In the genomic region with DNA sequence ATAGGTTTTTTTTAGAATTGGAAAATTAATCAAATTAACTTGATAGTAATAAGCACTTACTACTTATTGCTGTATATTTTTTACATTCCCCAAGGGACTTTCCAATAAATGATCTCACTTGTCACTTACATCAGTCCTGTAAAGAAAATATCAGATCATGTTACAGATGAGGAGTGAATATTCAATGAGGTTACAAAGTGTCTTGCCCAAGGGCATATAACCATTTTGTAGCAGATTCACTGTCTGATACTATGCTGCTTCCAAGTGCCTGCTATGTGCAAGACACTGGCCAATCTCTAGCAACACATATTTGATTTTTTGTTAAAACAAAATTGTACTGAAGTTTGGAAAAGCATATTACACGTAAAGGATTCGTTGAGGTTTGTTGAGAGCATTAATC, we compare ENCODE assay signal across 27 cellular contexts.
A peak's percentile ranks its signal among the peaks of the same experiment; 100 is the strongest.
DNase-seq lines count a peak whose midpoint lies in the region; ATAC-seq, FAIRE-seq and TF ChIP-seq lines count a peak whose summit lies in the region.
"Had no signal": no experiment of that assay in that cellular context is flagged by ENCODE, and none has a peak within 500 bp of the region (broad histone marks: within the 10 kb centered on the region; RNA-seq: fewer than 3 reads in every experiment).

No MANE protein-coding gene starts in this region.

- ATAC-seq in GM12878 (peak; percentile 79), GM21737 (IDR thresholded peaks at IDR 0.05; ENCODE audit: unreplicated experiment) (no peak)
- ATAC-seq: gastrocnemius medialis; lower lobe of right lung; natural killer cell; psoas muscle; stimulated activated effector memory CD8-positive, alpha-beta T cell treated with anti-CD3 and anti-CD28 coated beads, Interleukin-12 subunit alpha, Interleukin-12 subunit beta, amount 100 ng/mL, for 72 hours had no signal

- peaks cover 3% of the 10 kb centered on the region for H3K27me3 Mint-ChIP-seq in MCF 10A (ENCODE audit: insufficient read depth, unreplicated experiment)
- H3K27me3 Mint-ChIP-seq: activated CD4-positive, alpha-beta memory T cell treated with anti-CD3 and anti-CD28 coated beads, Interleukin-2, amount 10 ng/mL, durations not matched to agents 7 days and 5 days; brain had no signal

- no peaks in the 10 kb centered on the region for H3K4me1 Mint-ChIP-seq in MCF 10A (ENCODE audit: insufficient read depth, unreplicated experiment)
- H3K4me1 Mint-ChIP-seq: activated CD4-positive, alpha-beta memory T cell treated with anti-CD3 and anti-CD28 coated beads, Interleukin-2, amount 10 ng/mL, durations not matched to agents 7 days and 5 days; natural killer cell; stimulated activated effector memory CD8-positive, alpha-beta T cell treated with anti-CD3 and anti-CD28 coated beads, Interleukin-12 subunit alpha, Interleukin-12 subunit beta, amount 100 ng/mL, for 72 hours had no signal

- no peak for TF ChIP-seq EP300 in GM12878 (IDR thresholded peaks at IDR 0.05; ENCODE audit: borderline replicate concordance in 1 of 2, control insufficient read depth in 1 of 2, low read depth in 2 of 2, low read length in 2 of 2)

- no peaks in the 10 kb centered on the region for H4K20me1 ChIP-seq in GM12878 (ENCODE audit: control insufficient read depth, insufficient read depth)

- in situ Hi-C loops in GM12878 (cut with MboI), result no loop called here

- no peaks in the 10 kb centered on the region for H3K79me2 ChIP-seq in GM12878 (ENCODE audit: control insufficient read depth, insufficient read depth, low read length)

- CTCF ChIA-PET in MCF 10A (lab: Yijun Ruan, JAX), result interaction anchor here (0.5 kb wide), 1 partner anchor 73 kb away, joined by 3 read pairs; no protein-coding TSS in a partner anchor
- CTCF ChIA-PET in GM12878 (lab: Yijun Ruan, JAX), result interaction anchor here (0.9 to 2.9 kb wide), 6 partner anchors 11 to 114 kb away, joined by 4 to 12 read pairs (median 8); no protein-coding TSS in a partner anchor

- H3K27ac Mint-ChIP-seq in MCF 10A (ENCODE audit: low read depth, unreplicated experiment), result no peak overlapping the region
- H3K27ac Mint-ChIP-seq: activated CD4-positive, alpha-beta memory T cell treated with anti-CD3 and anti-CD28 coated beads, Interleukin-2, amount 10 ng/mL, durations not matched to agents 7 days and 5 days; activated naive CD4-positive, alpha-beta T cell treated with anti-CD3 and anti-CD28 coated beads for 36 hours; natural killer cell; stimulated activated effector memory CD8-positive, alpha-beta T cell treated with anti-CD3 and anti-CD28 coated beads, Interleukin-12 subunit alpha, Interleukin-12 subunit beta, amount 100 ng/mL, for 72 hours had no signal

- BruUV-seq in MCF 10A (replicated peaks; lab: Mats Ljungman, UMichigan) (no TSS peak), GM12878 (replicated peaks; lab: Mats Ljungman, UMichigan) (no TSS peak)

- H3K4me3 ChIP-seq in breast epithelium, result no peak overlapping the region
- H3K4me3 ChIP-seq in GM12878, result no peak overlapping the region
- H3K4me3 ChIP-seq: gastrocnemius medialis, lower lobe of right lung, Peyer's patch, psoas muscle, transverse colon had no signal

- H3K36me3 ChIP-seq in breast epithelium, result no peaks in the 10 kb centered on the region
- no peaks in the 10 kb centered on the region for H3K36me3 ChIP-seq in GM12878 (ENCODE audit: control insufficient read depth in 2 of 2, insufficient read depth in 2 of 2, low read length in 1 of 2)
- H3K36me3 ChIP-seq: gastrocnemius medialis, lower lobe of right lung, Peyer's patch, transverse colon had no signal

- H3K4me1 ChIP-seq in breast epithelium, result no peaks in the 10 kb centered on the region
- H3K4me1 ChIP-seq in GM12878 (ENCODE audit: control insufficient read depth, insufficient read depth, low read length), result no peaks in the 10 kb centered on the region
- H3K4me1 ChIP-seq: gastrocnemius medialis, lower lobe of right lung, Peyer's patch, psoas muscle, transverse colon had no signal

- peak; percentile 43 for DNase-seq in MCF 10A (ENCODE audit: unreplicated experiment)
- DNase-seq in breast epithelium (ENCODE audit: low spot score in 2 of 2), result no peak
- peak; percentile 3 for DNase-seq in NCI-H1105 (lab: John Stamatoyannopoulos, UW)
- no peak for DNase-seq in GM12878 (ENCODE audit: low read depth, low spot score)
- no peak for DNase-seq in glomerular visceral epithelial cell (ENCODE audit: extremely low spot score)
- DNase-seq in Kasumi-1 (lab: John Stamatoyannopoulos, UW), result no peak
- DNase-seq: activated CD4-positive, alpha-beta memory T cell treated with anti-CD3 and anti-CD28 coated beads, Interleukin-2, amount 10 ng/mL, durations not matched to agents 7 days and 5 days; activated CD4-positive, alpha-beta T cell treated with anti-CD3 and anti-CD28 coated beads for 1 hour; activated CD8-positive, alpha-beta memory T cell treated with anti-CD3 and anti-CD28 coated beads, Interleukin-2, amount 50 U/mL, for 4 hours; activated naive CD4-positive, alpha-beta T cell treated with anti-CD3 and anti-CD28 coated beads for 36 hours; C1 segment of cervical spinal cord; COR-L47; gastrocnemius medialis; hippocampal formation; lower lobe of right lung; natural killer cell; NCI-H2081 treated with DMSO at 0.1 percent for 48 hours; NCI-H526 treated with DMSO at 0.1 percent for 48 hours; Peyer's patch; psoas muscle; SHP77; transverse colon had no signal

- H3K9me3 Mint-ChIP-seq in MCF 10A (ENCODE audit: unreplicated experiment), result no peaks in the 10 kb centered on the region
- H3K9me3 Mint-ChIP-seq: activated naive CD4-positive, alpha-beta T cell treated with anti-CD3 and anti-CD28 coated beads for 36 hours; brain; natural killer cell had no signal

- SMC1A ChIA-PET in GM12878 (lab: Charles Lee; ENCODE audit: uncharacterized antibody, unreplicated experiment), result interaction anchor here (0.9 to 3.1 kb wide), 6 partner anchors 12 to 114 kb away, joined by 3 to 18 read pairs (median 10); no protein-coding TSS in a partner anchor

- POLR2A ChIA-PET in MCF 10A (lab: Yijun Ruan, JAX) (no interaction called here), GM12878 (lab: Charles Lee) (interaction anchor here (1.3 kb wide), 1 partner anchor 29 kb away, joined by 4 read pairs; no protein-coding TSS in a partner anchor)

- FAIRE-seq in GM12878 (lab: Jason Lieb, UNC), result no peak
- FAIRE-seq: endothelial cell of umbilical vein, GM19239 had no signal

- no peak overlapping the region for H2AFZ ChIP-seq in GM12878 (ENCODE audit: control insufficient read depth, low read depth, low read length)

- no peaks in the 10 kb centered on the region for H3K27me3 ChIP-seq in breast epithelium
- H3K27me3 ChIP-seq in GM12878 (replicated peaks in 1 of 2; ENCODE audit: control insufficient read depth in 2 of 2, insufficient read depth in 2 of 2, low read length in 1 of 2), result no peaks in the 10 kb centered on the region
- H3K27me3 ChIP-seq: gastrocnemius medialis, Peyer's patch, transverse colon had no signal

- 7% methylated on average over 2 of the region's 2 CpGs for WGBS in GM12878 (ENCODE audit: insufficient coverage, insufficient replicate concordance, low lambda C conversion rate, missing lambda C conversion rate)

- TF ChIP-seq CTCF in MCF 10A (IDR thresholded peaks at IDR 0.05; ENCODE audit: unreplicated experiment) (no peak), breast epithelium (IDR thresholded peaks at IDR 0.05) (no peak), GM12878 (IDR thresholded peaks at IDR 0.05 in 2 of 3, conservative IDR thresholded peaks at IDR 0.05 in 1 of 3; ENCODE audit: control insufficient read depth in 2 of 3, extremely low read depth in 1 of 3, insufficient read depth in 1 of 3, low read depth in 3 of 3, low read length in 3 of 3) (no peak)

- intact Hi-C loops in MCF 10A (cut with micrococcal nuclease), result loop anchor here (10.0 kb wide), 1 partner anchor 113 kb away; no protein-coding TSS in a partner anchor
- intact Hi-C loops in breast epithelium (cut with DNase I; ENCODE audit: low total_unique reads), result no loop called here
- intact Hi-C loops in GM12878 (cut with micrococcal nuclease; ENCODE audit: unreplicated experiment), result no loop called here

- no peak overlapping the region for H3K9ac ChIP-seq in GM12878 (ENCODE audit: control insufficient read depth, insufficient read depth, low read length)

- TF ChIP-seq POLR2A in breast epithelium (IDR thresholded peaks at IDR 0.05) (no peak), GM12878 (IDR thresholded peaks at IDR 0.05; ENCODE audit: low read depth, low read length) (no peak)

- TF ChIP-seq RAD21 in GM12878 (IDR thresholded peaks at IDR 0.05; ENCODE audit: insufficient read depth, low read depth, low read length), result no peak

- no peak overlapping the region for H3K4me2 ChIP-seq in GM12878 (ENCODE audit: control insufficient read depth, insufficient read depth)

- H3K36me3 Mint-ChIP-seq in MCF 10A (ENCODE audit: insufficient read depth, unreplicated experiment), result no peaks in the 10 kb centered on the region
- H3K36me3 Mint-ChIP-seq: brain; natural killer cell; stimulated activated effector memory CD8-positive, alpha-beta T cell treated with anti-CD3 and anti-CD28 coated beads, Interleukin-12 subunit alpha, Interleukin-12 subunit beta, amount 100 ng/mL, for 72 hours had no signal

- H3K4me3 Mint-ChIP-seq in MCF 10A (ENCODE audit: unreplicated experiment), result no peak overlapping the region
- H3K4me3 Mint-ChIP-seq: activated CD4-positive, alpha-beta memory T cell treated with anti-CD3 and anti-CD28 coated beads, Interleukin-2, amount 10 ng/mL, durations not matched to agents 7 days and 5 days; activated naive CD4-positive, alpha-beta T cell treated with anti-CD3 and anti-CD28 coated beads for 36 hours; natural killer cell; stimulated activated effector memory CD8-positive, alpha-beta T cell treated with anti-CD3 and anti-CD28 coated beads, Interleukin-12 subunit alpha, Interleukin-12 subunit beta, amount 100 ng/mL, for 72 hours had no signal

- H3K9me3 ChIP-seq in breast epithelium (no peaks in the 10 kb centered on the region), GM12878 (replicated peaks; ENCODE audit: control insufficient read depth, insufficient read depth, low read length) (no peaks in the 10 kb centered on the region)
- H3K9me3 ChIP-seq: gastrocnemius medialis, lower lobe of right lung, Peyer's patch, psoas muscle, transverse colon had no signal

- H3K27ac ChIP-seq in breast epithelium, result no peak overlapping the region
- no peak overlapping the region for H3K27ac ChIP-seq in GM12878 (ENCODE audit: control insufficient read depth, insufficient read depth)
- H3K27ac ChIP-seq: gastrocnemius medialis, lower lobe of right lung, Peyer's patch, psoas muscle, transverse colon had no signal

- RAD21 ChIA-PET in GM12878 (lab: Charles Lee; ENCODE audit: unreplicated experiment), result interaction anchor here (1.0 to 2.4 kb wide), 3 partner anchors 13 to 109 kb away, joined by 3 to 9 read pairs (median 3); no protein-coding TSS in a partner anchor

TF ChIP-seq in GM12878, 131 proteins besides CTCF, POLR2A, EP300 and RAD21 (continues in another document):
- no peak for TF ChIP-seq RUNX3 (IDR thresholded peaks at IDR 0.05; ENCODE audit: low read length)
- no peak for TF ChIP-seq NFIC (IDR thresholded peaks at IDR 0.05; ENCODE audit: low read depth, low read length)
- TF ChIP-seq ATF7 (IDR thresholded peaks at IDR 0.05; ENCODE audit: low read depth), result peak; percentile 45; the same call in 1 of the 2 replicates

Comparison
In these comparisons a context has a peak if more than half of its experiments do, and no peak if none do; other contexts are left out.
1. DNase-seq: peak in MCF 10A (single experiment) and NCI-H1105 (single experiment); none in breast epithelium (0 of 2), GM12878 (single experiment), glomerular visceral epithelial cell (single experiment) and Kasumi-1 (0 of 2).